8 cellular contexts compared by ENCODE assay signal in genomic region chr18:5630057-5630765, GRCh38.
DNase-seq lines count a peak whose midpoint lies in the region; ATAC-seq and TF ChIP-seq lines count a peak whose summit lies in the region.

No MANE protein-coding gene starts in this region.

- TF ChIP-seq EP300 in esophagus muscularis mucosa (IDR thresholded peaks at IDR 0.05), result no peak

- H3K27me3 ChIP-seq in HUES64 (ENCODE audit: insufficient read depth, low read length) (peaks cover 74% of the 10 kb centered on the region), esophagus muscularis mucosa (peaks cover 0 to 62% (median 2%) of the 10 kb centered on the region in 4 donors)

- H3K27ac ChIP-seq in HUES64 (ENCODE audit: low read depth, low read length), result no peak overlapping the region
- H3K27ac ChIP-seq in esophagus muscularis mucosa (replicated peaks in 1 of 4), result peak overlapping the region; percentile 69 to 85 (median 78)

- WGBS in HUES64, result under 1% methylated on average over 72 of the region's 72 CpGs
- 1% methylated on average over 34 of the region's 72 CpGs for WGBS in esophagus muscularis mucosa

- H3K27me3 Mint-ChIP-seq in CD14-positive monocyte (ENCODE audit: low read depth in 3 of 3), result peaks cover 42 to 60% (median 47%) of the 10 kb centered on the region in 3 donors
- peaks cover 39% of the 10 kb centered on the region for H3K27me3 Mint-ChIP-seq in WTC11 (ENCODE audit: low read depth)

- H3K36me3 Mint-ChIP-seq in CD14-positive monocyte, result peaks cover 2 to 4% of the 10 kb centered on the region in 2 donors
- H3K36me3 Mint-ChIP-seq in WTC11, result no peaks in the 10 kb centered on the region

- TF ChIP-seq CTCF in CD14-positive monocyte (IDR thresholded peaks at IDR 0.05), result no peak
- TF ChIP-seq CTCF in WTC11 (IDR thresholded peaks at IDR 0.05), result no peak
- no peak for TF ChIP-seq CTCF in esophagus muscularis mucosa (IDR thresholded peaks at IDR 0.05)

- H3K4me1 ChIP-seq in HUES64 (ENCODE audit: insufficient read depth, low read length) (peaks cover 8% of the 10 kb centered on the region), esophagus muscularis mucosa (peaks cover 11 to 33% (median 32%) of the 10 kb centered on the region in 4 donors)

- ATAC-seq in GM19395 (IDR thresholded peaks at IDR 0.05; ENCODE audit: unreplicated experiment), result peak; percentile 45
- ATAC-seq in WTC11, result peak; percentile 85
- no peak for ATAC-seq in HG03469 (IDR thresholded peaks at IDR 0.05; ENCODE audit: unreplicated experiment)

- H3K9me3 Mint-ChIP-seq in CD14-positive monocyte (peaks cover 0 to 16% (median 6%) of the 10 kb centered on the region in 7 donors), WTC11 (no peaks in the 10 kb centered on the region)

- no peak overlapping the region for H3K27ac Mint-ChIP-seq in CD14-positive monocyte
- H3K27ac Mint-ChIP-seq in WTC11, result no peak overlapping the region

- no peak overlapping the region; the same call in 1 of the 2 replicates for H3K9ac ChIP-seq in HUES64 (ENCODE audit: low read depth, low read length)

- POLR2A ChIA-PET in WTC11 (lab: Charles Lee), result interaction anchor here (0.6 kb wide), 2 partner anchors 20 to 103 kb away, joined by 3 read pairs; no protein-coding TSS in a partner anchor

- peak overlapping the region; percentile 81 to 96 for H3K4me3 Mint-ChIP-seq in CD14-positive monocyte
- peak overlapping the region; percentile 77 for H3K4me3 Mint-ChIP-seq in WTC11

- H3K4me3 ChIP-seq in HUES64 (ENCODE audit: low read length), result peak overlapping the region; percentile 57
- peak overlapping the region; percentile 55 to 72 (median 65) for H3K4me3 ChIP-seq in esophagus muscularis mucosa

- CTCF ChIA-PET in WTC11 (lab: Charles Lee), result interaction anchor here (1.1 to 1.5 kb wide), 4 partner anchors 9 to 261 kb away, joined by 3 to 6 read pairs (median 4); no protein-coding TSS in a partner anchor

- intact Hi-C loops in CD14-positive monocyte (cut with micrococcal nuclease) (no loop called here), esophagus muscularis mucosa (cut with DNase I) (no loop called here)

- H3K4me1 Mint-ChIP-seq in CD14-positive monocyte (peaks cover 9% of the 10 kb centered on the region), WTC11 (peaks cover 10% of the 10 kb centered on the region)

- H3K9me3 ChIP-seq in HUES64 (ENCODE audit: insufficient read depth, low read depth, low read length), result no peaks in the 10 kb centered on the region
- H3K9me3 ChIP-seq in esophagus muscularis mucosa, result no peaks in the 10 kb centered on the region

- TF ChIP-seq POLR2A in esophagus muscularis mucosa (IDR thresholded peaks at IDR 0.05; ENCODE audit: low read depth), result no peak

- DNase-seq in CD14-positive monocyte (ENCODE audit: low spot score), result no peak
- DNase-seq in WTC11 (ENCODE audit: low spot score), result peak; percentile 88
- no peak for DNase-seq in esophagus muscularis mucosa (ENCODE audit: extremely low spot score)
- peak; percentile 42 for DNase-seq in middle frontal gyrus (ENCODE audit: extremely low spot score, low spot score)
- DNase-seq in superior temporal gyrus (ENCODE audit: extremely low spot score), result peak; percentile 68

- H3K36me3 ChIP-seq in HUES64 (ENCODE audit: insufficient read depth, low read length), result no peaks in the 10 kb centered on the region
- no peaks in the 10 kb centered on the region for H3K36me3 ChIP-seq in esophagus muscularis mucosa

TF ChIP-seq in WTC11, 78 proteins besides CTCF, POLR2A, EP300 and RAD21 (continues in another document):
- TF ChIP-seq, protein P1, sequence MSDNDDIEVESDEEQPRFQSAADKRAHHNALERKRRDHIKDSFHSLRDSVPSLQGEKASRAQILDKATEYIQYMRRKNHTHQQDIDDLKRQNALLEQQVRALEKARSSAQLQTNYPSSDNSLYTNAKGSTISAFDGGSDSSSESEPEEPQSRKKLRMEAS (CRISPR knock-in tag; IDR thresholded peaks at IDR 0.05), result peak; percentile 30; the same call in 1 of the 2 replicates
- TF ChIP-seq ZNF138 (CRISPR knock-in tag; conservative IDR thresholded peaks at IDR 0.05), result no peak
- TF ChIP-seq FOXJ3 (CRISPR knock-in tag; IDR thresholded peaks at IDR 0.05; ENCODE audit: borderline replicate concordance), result no peak
- no peak for TF ChIP-seq JAZF1 (CRISPR knock-in tag; IDR thresholded peaks at IDR 0.05)
- TF ChIP-seq ZNF396 (CRISPR knock-in tag; IDR thresholded peaks at IDR 0.05; ENCODE audit: borderline replicate concordance), result no peak
- TF ChIP-seq, protein P2, sequence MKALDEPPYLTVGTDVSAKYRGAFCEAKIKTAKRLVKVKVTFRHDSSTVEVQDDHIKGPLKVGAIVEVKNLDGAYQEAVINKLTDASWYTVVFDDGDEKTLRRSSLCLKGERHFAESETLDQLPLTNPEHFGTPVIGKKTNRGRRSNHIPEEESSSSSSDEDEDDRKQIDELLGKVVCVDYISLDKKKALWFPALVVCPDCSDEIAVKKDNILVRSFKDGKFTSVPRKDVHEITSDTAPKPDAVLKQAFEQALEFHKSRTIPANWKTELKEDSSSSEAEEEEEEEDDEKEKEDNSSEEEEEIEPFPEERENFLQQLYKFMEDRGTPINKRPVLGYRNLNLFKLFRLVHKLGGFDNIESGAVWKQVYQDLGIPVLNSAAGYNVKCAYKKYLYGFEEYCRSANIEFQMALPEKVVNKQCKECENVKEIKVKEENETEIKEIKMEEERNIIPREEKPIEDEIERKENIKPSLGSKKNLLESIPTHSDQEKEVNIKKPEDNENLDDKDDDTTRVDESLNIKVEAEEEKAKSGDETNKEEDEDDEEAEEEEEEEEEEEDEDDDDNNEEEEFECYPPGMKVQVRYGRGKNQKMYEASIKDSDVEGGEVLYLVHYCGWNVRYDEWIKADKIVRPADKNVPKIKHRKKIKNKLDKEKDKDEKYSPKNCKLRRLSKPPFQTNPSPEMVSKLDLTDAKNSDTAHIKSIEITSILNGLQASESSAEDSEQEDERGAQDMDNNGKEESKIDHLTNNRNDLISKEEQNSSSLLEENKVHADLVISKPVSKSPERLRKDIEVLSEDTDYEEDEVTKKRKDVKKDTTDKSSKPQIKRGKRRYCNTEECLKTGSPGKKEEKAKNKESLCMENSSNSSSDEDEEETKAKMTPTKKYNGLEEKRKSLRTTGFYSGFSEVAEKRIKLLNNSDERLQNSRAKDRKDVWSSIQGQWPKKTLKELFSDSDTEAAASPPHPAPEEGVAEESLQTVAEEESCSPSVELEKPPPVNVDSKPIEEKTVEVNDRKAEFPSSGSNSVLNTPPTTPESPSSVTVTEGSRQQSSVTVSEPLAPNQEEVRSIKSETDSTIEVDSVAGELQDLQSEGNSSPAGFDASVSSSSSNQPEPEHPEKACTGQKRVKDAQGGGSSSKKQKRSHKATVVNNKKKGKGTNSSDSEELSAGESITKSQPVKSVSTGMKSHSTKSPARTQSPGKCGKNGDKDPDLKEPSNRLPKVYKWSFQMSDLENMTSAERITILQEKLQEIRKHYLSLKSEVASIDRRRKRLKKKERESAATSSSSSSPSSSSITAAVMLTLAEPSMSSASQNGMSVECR (CRISPR knock-in tag; IDR thresholded peaks at IDR 0.05; ENCODE audit: borderline replicate concordance), result no peak
- TF ChIP-seq HMGA2 (CRISPR knock-in tag; IDR thresholded peaks at IDR 0.05), result no peak
- no peak for TF ChIP-seq CBFB (CRISPR knock-in tag; IDR thresholded peaks at IDR 0.05; ENCODE audit: low read depth)
- TF ChIP-seq ZSCAN18 (CRISPR knock-in tag; IDR thresholded peaks at IDR 0.05), result no peak
- TF ChIP-seq, protein P3, sequence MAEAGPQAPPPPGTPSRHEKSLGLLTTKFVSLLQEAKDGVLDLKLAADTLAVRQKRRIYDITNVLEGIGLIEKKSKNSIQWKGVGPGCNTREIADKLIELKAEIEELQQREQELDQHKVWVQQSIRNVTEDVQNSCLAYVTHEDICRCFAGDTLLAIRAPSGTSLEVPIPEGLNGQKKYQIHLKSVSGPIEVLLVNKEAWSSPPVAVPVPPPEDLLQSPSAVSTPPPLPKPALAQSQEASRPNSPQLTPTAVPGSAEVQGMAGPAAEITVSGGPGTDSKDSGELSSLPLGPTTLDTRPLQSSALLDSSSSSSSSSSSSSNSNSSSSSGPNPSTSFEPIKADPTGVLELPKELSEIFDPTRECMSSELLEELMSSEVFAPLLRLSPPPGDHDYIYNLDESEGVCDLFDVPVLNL (CRISPR knock-in tag; IDR thresholded peaks at IDR 0.05; ENCODE audit: borderline replicate concordance, low read depth), result no peak
- no peak for TF ChIP-seq TEAD4 (CRISPR knock-in tag; IDR thresholded peaks at IDR 0.05)
- TF ChIP-seq ZNF416 (CRISPR knock-in tag; IDR thresholded peaks at IDR 0.05), result no peak
- no peak for TF ChIP-seq CREB1 (CRISPR knock-in tag; IDR thresholded peaks at IDR 0.05)
- TF ChIP-seq, protein P4, sequence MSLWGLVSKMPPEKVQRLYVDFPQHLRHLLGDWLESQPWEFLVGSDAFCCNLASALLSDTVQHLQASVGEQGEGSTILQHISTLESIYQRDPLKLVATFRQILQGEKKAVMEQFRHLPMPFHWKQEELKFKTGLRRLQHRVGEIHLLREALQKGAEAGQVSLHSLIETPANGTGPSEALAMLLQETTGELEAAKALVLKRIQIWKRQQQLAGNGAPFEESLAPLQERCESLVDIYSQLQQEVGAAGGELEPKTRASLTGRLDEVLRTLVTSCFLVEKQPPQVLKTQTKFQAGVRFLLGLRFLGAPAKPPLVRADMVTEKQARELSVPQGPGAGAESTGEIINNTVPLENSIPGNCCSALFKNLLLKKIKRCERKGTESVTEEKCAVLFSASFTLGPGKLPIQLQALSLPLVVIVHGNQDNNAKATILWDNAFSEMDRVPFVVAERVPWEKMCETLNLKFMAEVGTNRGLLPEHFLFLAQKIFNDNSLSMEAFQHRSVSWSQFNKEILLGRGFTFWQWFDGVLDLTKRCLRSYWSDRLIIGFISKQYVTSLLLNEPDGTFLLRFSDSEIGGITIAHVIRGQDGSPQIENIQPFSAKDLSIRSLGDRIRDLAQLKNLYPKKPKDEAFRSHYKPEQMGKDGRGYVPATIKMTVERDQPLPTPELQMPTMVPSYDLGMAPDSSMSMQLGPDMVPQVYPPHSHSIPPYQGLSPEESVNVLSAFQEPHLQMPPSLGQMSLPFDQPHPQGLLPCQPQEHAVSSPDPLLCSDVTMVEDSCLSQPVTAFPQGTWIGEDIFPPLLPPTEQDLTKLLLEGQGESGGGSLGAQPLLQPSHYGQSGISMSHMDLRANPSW (CRISPR knock-in tag; conservative IDR thresholded peaks at IDR 0.05; ENCODE audit: low read depth), result no peak

Comparison
In these comparisons a context has a peak if more than half of its experiments do, and no peak if none do; other contexts are left out.
1. DNase-seq: peak in WTC11 (single experiment), middle frontal gyrus (single experiment) and superior temporal gyrus (single experiment); none in CD14-positive monocyte (single experiment) and esophagus muscularis mucosa (single experiment).